27 cellular contexts compared by ENCODE assay signal in the genomic region with DNA sequence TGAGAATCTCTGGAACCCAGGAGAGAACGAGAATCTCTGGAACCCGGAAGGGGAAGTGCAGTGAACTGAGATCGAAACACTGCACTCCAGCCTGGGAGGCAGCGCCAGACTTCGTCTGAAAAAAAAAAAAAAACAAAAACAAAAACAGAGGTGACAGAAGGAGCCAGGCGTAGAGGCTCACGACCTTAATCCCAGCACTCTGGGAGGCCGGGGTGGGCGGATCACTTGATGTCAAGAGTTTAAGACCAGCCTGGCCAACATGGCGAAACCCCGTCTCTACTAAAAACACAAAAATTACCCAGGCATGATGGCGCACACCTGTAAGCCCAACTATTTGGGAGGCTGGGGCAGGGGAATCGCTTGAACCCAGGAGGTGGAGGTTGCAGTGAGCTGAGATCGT.
"Had no signal": no experiment of that assay in that cellular context is flagged by ENCODE, and none has a peak within 500 bp of the region (broad histone marks: within the 10 kb centered on the region; RNA-seq: fewer than 3 reads in every experiment).

No MANE protein-coding gene starts in this region.

- H3K27me3 ChIP-seq: stomach, suprapubic skin, testis, thyroid gland, tibial artery, tibial nerve, transverse colon, upper lobe of left lung, upper lobe of right lung, uterus, vagina had no signal

- H3K4me3 Mint-ChIP-seq: stimulated activated effector memory CD8-positive, alpha-beta T cell treated with anti-CD3 and anti-CD28 coated beads, Interleukin-12 subunit alpha, Interleukin-12 subunit beta, amount 100 ng/mL, for 72 hours; stimulated activated memory B cell treated with anti-CD40 and anti-IgM and Interleukin-4, amounts not matched to agents 10 μg/mL and 1 μg/mL and 100 μg/mL, for 72 hours; stimulated activated naive B cell treated with anti-CD40 and anti-IgM and Interleukin-4, amounts not matched to agents 10 μg/mL and 1 μg/mL and 100 μg/mL, for 72 hours; stimulated activated naive CD8-positive, alpha-beta T cell treated with anti-CD3 and anti-CD28 coated beads, Interleukin-15, amount 100 ng/mL, for 72 hours; stimulated activated naive CD8-positive, alpha-beta T cell treated with anti-CD3 and anti-CD28 coated beads, Interleukin-15, Interleukin-2, amounts not matched to agents 100 ng/mL and 50 ng/mL, for 24 hours; type B pancreatic cell had no signal

- H3K4me1 ChIP-seq: stomach, suprapubic skin, testis, thyroid gland, tibial artery, tibial nerve, transverse colon, upper lobe of left lung, upper lobe of right lung, uterus, vagina had no signal

- DNase-seq: stimulated activated CD4-positive, alpha-beta T cell treated with anti-CD3 and anti-CD28 coated beads, Interleukin-2, amount 100 ng/mL, for 48 hours; stimulated activated CD4-positive, alpha-beta T cell treated with anti-CD3 and anti-CD28 coated beads, Interleukin-4, amount 100 ng/mL, for 1 hour; stimulated activated CD4-positive, alpha-beta T cell treated with anti-CD3 and anti-CD28 coated beads, Interleukin-4, amount 100 ng/mL, for 24 hours; stimulated activated CD4-positive, alpha-beta T cell treated with anti-CD3 and anti-CD28 coated beads, Interleukin-4, amount 100 ng/mL, for 4 hours; stimulated activated CD8-positive, alpha-beta memory T cell treated with anti-CD3 and anti-CD28 coated beads, Interleukin-4, amount 100 ng/mL, for 48 hours; stimulated activated naive B cell treated with anti-CD40 and anti-IgM and Interleukin-4, amounts not matched to agents 10 μg/mL and 1 μg/mL and 100 μg/mL, for 72 hours; stimulated activated naive CD4-positive, alpha-beta T cell; stimulated activated naive CD4-positive, alpha-beta T cell treated with Interleukin-2 at 50 U/mL for 16 hours; stimulated activated naive CD8-positive, alpha-beta T cell treated with anti-CD3 and anti-CD28 coated beads, Interleukin-15, amount 100 ng/mL, for 72 hours; stimulated activated naive CD8-positive, alpha-beta T cell treated with anti-CD3 and anti-CD28 coated beads, Interleukin-15, Interleukin-2, amounts not matched to agents 100 U/mL and 50 U/mL, for 24 hours; stomach; substantia nigra; testis; thyroid gland; tibial artery; transverse colon; upper lobe of left lung; upper lobe of right lung; uterus had no signal

- H3K36me3 ChIP-seq: suprapubic skin, thoracic aorta, thyroid gland, tibial nerve, transverse colon, upper lobe of left lung, upper lobe of right lung, uterus, vagina had no signal

- H3K4me3 ChIP-seq: stomach, suprapubic skin, testis, thoracic aorta, thyroid gland, tibial artery, tibial nerve, transverse colon, upper lobe of left lung, upper lobe of right lung, uterus, vagina had no signal

- H3K9me3 ChIP-seq: suprapubic skin, testis, thoracic aorta, thyroid gland, tibial artery, tibial nerve, transverse colon, upper lobe of left lung, upper lobe of right lung, uterus, vagina had no signal

- H3K27ac Mint-ChIP-seq: stimulated activated effector memory CD8-positive, alpha-beta T cell treated with anti-CD3 and anti-CD28 coated beads, Interleukin-12 subunit alpha, Interleukin-12 subunit beta, amount 100 ng/mL, for 72 hours; stimulated activated memory B cell treated with anti-CD40 and anti-IgM and Interleukin-4, amounts not matched to agents 10 μg/mL and 1 μg/mL and 100 μg/mL, for 72 hours; stimulated activated naive B cell treated with anti-CD40 and anti-IgM and Interleukin-4, amounts not matched to agents 10 μg/mL and 1 μg/mL and 100 μg/mL, for 72 hours; stimulated activated naive CD8-positive, alpha-beta T cell treated with anti-CD3 and anti-CD28 coated beads, Interleukin-15, Interleukin-2, amounts not matched to agents 100 ng/mL and 50 ng/mL, for 24 hours; type B pancreatic cell had no signal

- H3K9me3 Mint-ChIP-seq: stimulated activated effector memory CD8-positive, alpha-beta T cell treated with anti-CD3 and anti-CD28 coated beads, Interleukin-12 subunit alpha, Interleukin-12 subunit beta, amount 100 ng/mL, for 72 hours; stimulated activated memory B cell treated with anti-CD40 and anti-IgM and Interleukin-4, amounts not matched to agents 10 μg/mL and 1 μg/mL and 100 μg/mL, for 72 hours; stimulated activated naive CD8-positive, alpha-beta T cell treated with anti-CD3 and anti-CD28 coated beads, Interleukin-15, amount 100 ng/mL, for 72 hours; stimulated activated naive CD8-positive, alpha-beta T cell treated with anti-CD3 and anti-CD28 coated beads, Interleukin-15, Interleukin-2, amounts not matched to agents 100 ng/mL and 50 ng/mL, for 24 hours had no signal

- ATAC-seq: stimulated activated effector memory CD8-positive, alpha-beta T cell treated with anti-CD3 and anti-CD28 coated beads, Interleukin-12 subunit alpha, Interleukin-12 subunit beta, amount 100 ng/mL, for 72 hours; stimulated activated memory B cell treated with anti-CD40 and anti-IgM and Interleukin-4, amounts not matched to agents 10 μg/mL and 1 μg/mL and 100 μg/mL, for 72 hours; stimulated activated naive B cell treated with anti-CD40 and anti-IgM and Interleukin-4, amounts not matched to agents 10 μg/mL and 1 μg/mL and 100 μg/mL, for 72 hours; stimulated activated naive CD8-positive, alpha-beta T cell treated with anti-CD3 and anti-CD28 coated beads, Interleukin-15, amount 100 ng/mL, for 72 hours; stimulated activated naive CD8-positive, alpha-beta T cell treated with anti-CD3 and anti-CD28 coated beads, Interleukin-15, Interleukin-2, amounts not matched to agents 100 U/mL and 50 U/mL, for 24 hours; upper lobe of right lung had no signal

- H3K27ac ChIP-seq: stomach, suprapubic skin, testis, thoracic aorta, thyroid gland, tibial artery, tibial nerve, transverse colon, upper lobe of left lung, upper lobe of right lung, uterus, vagina had no signal

- H3K27me3 Mint-ChIP-seq: stimulated activated memory B cell treated with anti-CD40 and anti-IgM and Interleukin-4, amounts not matched to agents 10 μg/mL and 1 μg/mL and 100 μg/mL, for 72 hours; stimulated activated naive CD8-positive, alpha-beta T cell treated with anti-CD3 and anti-CD28 coated beads, Interleukin-15, amount 100 ng/mL, for 72 hours; stimulated activated naive CD8-positive, alpha-beta T cell treated with anti-CD3 and anti-CD28 coated beads, Interleukin-15, Interleukin-2, amounts not matched to agents 100 ng/mL and 50 ng/mL, for 24 hours; type B pancreatic cell had no signal
